ENCODE assay signal across 12 cellular contexts in the genomic region with DNA sequence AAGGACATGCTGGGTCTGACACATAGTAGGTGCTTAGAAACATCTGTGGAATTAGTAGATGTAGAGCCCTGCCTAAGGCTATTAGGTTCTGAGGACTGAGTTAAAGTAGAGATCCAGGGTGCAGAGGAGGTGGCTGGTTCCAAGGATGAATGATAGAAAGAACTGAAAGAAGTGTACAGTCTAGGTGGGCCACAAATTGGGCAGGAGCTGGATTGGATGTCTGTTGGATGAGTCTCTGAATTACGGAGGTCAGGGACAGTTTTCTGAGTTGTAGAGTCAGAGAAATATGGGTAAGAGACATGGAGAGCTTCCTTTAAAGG. TPM values are rescaled to one million over a fixed set of nuclear protein-coding genes. Genes with fewer than 3 reads are reported as not detected.
DNase-seq lines count a peak whose midpoint lies in the region; ATAC-seq and TF ChIP-seq lines count a peak whose summit lies in the region.
"Had no signal": no experiment of that assay in that cellular context is flagged by ENCODE, and none has a peak within 500 bp of the region (broad histone marks: within the 10 kb centered on the region; RNA-seq: fewer than 3 reads in every experiment).

No MANE protein-coding gene starts in this region.

- H3K4me1 ChIP-seq in right cardiac atrium (ENCODE audit: control insufficient read depth, insufficient read depth, low read length): peaks cover 3% of the 10 kb centered on the region

- H3K4me3 Mint-ChIP-seq in activated naive CD4-positive, alpha-beta T cell treated with anti-CD3 and anti-CD28 coated beads, Interleukin-2, amount 50 U/mL, for 24 hours: peak overlapping the region; percentile 43
- peak overlapping the region; percentile 90 for H3K4me3 Mint-ChIP-seq in activated B cell treated with CpG ODN at 0.5 μM for 24 hours
- peak overlapping the region; percentile 23 for H3K4me3 Mint-ChIP-seq in stimulated activated memory B cell treated with anti-CD40 and anti-IgM and Interleukin-4, amounts not matched to agents 10 μg/mL and 1 μg/mL and 100 μg/mL, for 72 hours

- H3K27me3 ChIP-seq in right cardiac atrium (ENCODE audit: control insufficient read depth, insufficient read depth): no peaks in the 10 kb centered on the region
- H3K27me3 ChIP-seq: esophagus squamous epithelium had no signal

- no peak overlapping the region for H3K4me3 ChIP-seq in right cardiac atrium (ENCODE audit: low read length)
- H3K4me3 ChIP-seq: esophagus squamous epithelium had no signal

- H3K9me3 ChIP-seq in right cardiac atrium (ENCODE audit: control insufficient read depth, low read length): no peaks in the 10 kb centered on the region
- H3K9me3 ChIP-seq: esophagus squamous epithelium had no signal

- intact Hi-C loops in activated B cell treated with CpG ODN at 0.5 μM for 24 hours (cut with micrococcal nuclease) (no loop called here), right cardiac atrium (cut with DNase I) (loop anchor here in 1 of 4 donors (10.0 kb wide), 1 partner anchor 285 kb away; the partner anchor contains the start of gene KAT6B)

- H3K27ac ChIP-seq in right cardiac atrium (ENCODE audit: low read length): peak overlapping the region; percentile 97

- no peak for TF ChIP-seq CTCF in activated B cell treated with CpG ODN at 0.5 μM for 24 hours (IDR thresholded peaks at IDR 0.05)

- H3K27me3 Mint-ChIP-seq in activated naive CD4-positive, alpha-beta T cell treated with anti-CD3 and anti-CD28 coated beads, Interleukin-2, amount 50 U/mL, for 24 hours: no peaks in the 10 kb centered on the region
- no peaks in the 10 kb centered on the region for H3K27me3 Mint-ChIP-seq in activated B cell treated with CpG ODN at 0.5 μM for 24 hours
- no peaks in the 10 kb centered on the region for H3K27me3 Mint-ChIP-seq in stimulated activated memory B cell treated with anti-CD40 and anti-IgM and Interleukin-4, amounts not matched to agents 10 μg/mL and 1 μg/mL and 100 μg/mL, for 72 hours

- POLR2A ChIA-PET in activated B cell treated with CpG ODN at 0.5 μM for 24 hours (lab: Charles Lee): interaction anchor here (0.6 kb wide), 1 partner anchor 208 kb away, joined by 6 read pairs; no protein-coding TSS in a partner anchor

- no peaks in the 10 kb centered on the region for H3K36me3 Mint-ChIP-seq in activated naive CD4-positive, alpha-beta T cell treated with anti-CD3 and anti-CD28 coated beads, Interleukin-2, amount 50 U/mL, for 24 hours
- peaks cover 13% of the 10 kb centered on the region for H3K36me3 Mint-ChIP-seq in activated B cell treated with CpG ODN at 0.5 μM for 24 hours (ENCODE audit: low read depth)
- H3K36me3 Mint-ChIP-seq in stimulated activated memory B cell treated with anti-CD40 and anti-IgM and Interleukin-4, amounts not matched to agents 10 μg/mL and 1 μg/mL and 100 μg/mL, for 72 hours: peaks cover 4% of the 10 kb centered on the region

- H3K4me1 Mint-ChIP-seq in activated naive CD4-positive, alpha-beta T cell treated with anti-CD3 and anti-CD28 coated beads, Interleukin-2, amount 50 U/mL, for 24 hours: peaks cover 40% of the 10 kb centered on the region
- peaks cover 31% of the 10 kb centered on the region for H3K4me1 Mint-ChIP-seq in activated B cell treated with CpG ODN at 0.5 μM for 24 hours
- H3K4me1 Mint-ChIP-seq in stimulated activated memory B cell treated with anti-CD40 and anti-IgM and Interleukin-4, amounts not matched to agents 10 μg/mL and 1 μg/mL and 100 μg/mL, for 72 hours: peaks cover 28% of the 10 kb centered on the region

- DNase-seq in activated naive CD4-positive, alpha-beta T cell treated with Interleukin-2 at 50 U/mL for 16 hours: no peak
- no peak for DNase-seq in activated B cell treated with CpG ODN at 0.5 μM for 24 hours
- no peak for DNase-seq in right cardiac atrium
- no peak for DNase-seq in NOMO-1 (lab: John Stamatoyannopoulos, UW; ENCODE audit: unreplicated experiment in 2 of 2)
- no peak for DNase-seq in DMS 273 (lab: John Stamatoyannopoulos, UW; ENCODE audit: unreplicated experiment)
- DNase-seq: esophagus squamous epithelium, KBM-7, NCI-H1694 treated with DMSO at 0.1 percent for 48 hours, NCI-H774 had no signal

- peak overlapping the region; percentile 95 for H3K27ac Mint-ChIP-seq in activated naive CD4-positive, alpha-beta T cell treated with anti-CD3 and anti-CD28 coated beads, Interleukin-2, amount 50 U/mL, for 24 hours
- H3K27ac Mint-ChIP-seq in activated B cell treated with CpG ODN at 0.5 μM for 24 hours: peak overlapping the region; percentile 5
- peak overlapping the region; percentile 94 for H3K27ac Mint-ChIP-seq in stimulated activated memory B cell treated with anti-CD40 and anti-IgM and Interleukin-4, amounts not matched to agents 10 μg/mL and 1 μg/mL and 100 μg/mL, for 72 hours

- H3K9me3 Mint-ChIP-seq in activated naive CD4-positive, alpha-beta T cell treated with anti-CD3 and anti-CD28 coated beads, Interleukin-2, amount 50 U/mL, for 24 hours: no peaks in the 10 kb centered on the region
- H3K9me3 Mint-ChIP-seq in activated B cell treated with CpG ODN at 0.5 μM for 24 hours: no peaks in the 10 kb centered on the region
- H3K9me3 Mint-ChIP-seq in stimulated activated memory B cell treated with anti-CD40 and anti-IgM and Interleukin-4, amounts not matched to agents 10 μg/mL and 1 μg/mL and 100 μg/mL, for 72 hours: no peaks in the 10 kb centered on the region

- ATAC-seq in activated B cell treated with CpG ODN at 0.5 μM for 24 hours (ENCODE audit: low read depth): no peak
- no peak for ATAC-seq in right cardiac atrium
- no peak for ATAC-seq in stimulated activated memory B cell treated with anti-CD40 and anti-IgM and Interleukin-4, amounts not matched to agents 10 μg/mL and 1 μg/mL and 100 μg/mL, for 72 hours
- ATAC-seq in HG02970 (IDR thresholded peaks at IDR 0.05; ENCODE audit: low FRiP score, unreplicated experiment): no peak

- WGBS in right cardiac atrium: 88% methylated on average over 1 of the region's 1 CpG

- CTCF ChIA-PET in activated B cell treated with CpG ODN at 0.5 μM for 24 hours (lab: Charles Lee): interaction anchor here (0.6 kb wide), 1 partner anchor 108 kb away, joined by 4 read pairs; no protein-coding TSS in a partner anchor

RNA-seq across cellular contexts. Expression of gene SAMD8, which starts 2.0 kb away (rescaled TPM):
- total RNA-seq in activated B cell treated with CpG ODN at 0.5 μM for 24 hours (25.8 and 29.1 TPM in 2 replicates), right cardiac atrium (10 to 100 TPM; 21.4 to 26.7 (median 24.5) TPM)
- polyA plus RNA-seq in right cardiac atrium: 8.8 TPM

Comparison
In these comparisons a context has a peak if more than half of its experiments do, and no peak if none do; other contexts are left out.
1. H3K27ac Mint-ChIP-seq: peak in every context shown above with its lines; median percentile 95 in activated naive CD4-positive, alpha-beta T cell treated with anti-CD3 and anti-CD28 coated beads, Interleukin-2, amount 50 U/mL, for 24 hours; 94 in stimulated activated memory B cell treated with anti-CD40 and anti-IgM and Interleukin-4, amounts not matched to agents 10 μg/mL and 1 μg/mL and 100 μg/mL, for 72 hours; 5 in activated B cell treated with CpG ODN at 0.5 μM for 24 hours.
2. H3K4me3 Mint-ChIP-seq: peak in every context shown above with its lines; median percentile 90 in activated B cell treated with CpG ODN at 0.5 μM for 24 hours; 43 in activated naive CD4-positive, alpha-beta T cell treated with anti-CD3 and anti-CD28 coated beads, Interleukin-2, amount 50 U/mL, for 24 hours; 23 in stimulated activated memory B cell treated with anti-CD40 and anti-IgM and Interleukin-4, amounts not matched to agents 10 μg/mL and 1 μg/mL and 100 μg/mL, for 72 hours.